1 cellular context compared by ENCODE assay signal in the genomic region with DNA sequence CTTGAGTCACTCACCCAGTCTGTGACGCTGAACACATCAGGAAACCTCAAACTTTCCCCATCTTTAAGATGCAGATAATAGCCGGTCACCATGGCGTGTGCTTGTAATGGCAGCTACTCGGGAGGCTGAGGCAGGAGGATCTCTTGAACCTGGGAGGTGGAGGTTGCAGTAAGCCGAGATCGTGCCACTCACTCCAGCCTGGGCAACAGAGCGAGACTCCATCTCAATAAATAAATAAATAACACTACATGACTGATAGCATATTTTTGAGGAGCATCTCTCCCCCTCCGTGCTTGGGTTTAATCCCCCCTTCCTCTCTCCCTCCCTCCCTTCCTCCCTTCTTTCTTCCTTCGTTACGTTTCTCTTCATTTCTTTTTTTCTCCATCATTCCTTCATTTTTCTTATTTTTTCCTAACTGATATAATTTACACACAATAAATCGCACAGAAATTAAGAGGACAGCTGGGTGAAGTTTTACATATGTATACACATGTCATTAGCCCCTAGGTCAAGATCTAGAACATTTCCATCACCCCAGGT.
TF ChIP-seq lines count a peak whose summit lies in the region.

No MANE protein-coding gene starts in this region.

TF ChIP-seq in K562, 482 proteins besides CTCF, POLR2A, EP300 and RAD21 (continued from another document):
- TF ChIP-seq, protein P1, sequence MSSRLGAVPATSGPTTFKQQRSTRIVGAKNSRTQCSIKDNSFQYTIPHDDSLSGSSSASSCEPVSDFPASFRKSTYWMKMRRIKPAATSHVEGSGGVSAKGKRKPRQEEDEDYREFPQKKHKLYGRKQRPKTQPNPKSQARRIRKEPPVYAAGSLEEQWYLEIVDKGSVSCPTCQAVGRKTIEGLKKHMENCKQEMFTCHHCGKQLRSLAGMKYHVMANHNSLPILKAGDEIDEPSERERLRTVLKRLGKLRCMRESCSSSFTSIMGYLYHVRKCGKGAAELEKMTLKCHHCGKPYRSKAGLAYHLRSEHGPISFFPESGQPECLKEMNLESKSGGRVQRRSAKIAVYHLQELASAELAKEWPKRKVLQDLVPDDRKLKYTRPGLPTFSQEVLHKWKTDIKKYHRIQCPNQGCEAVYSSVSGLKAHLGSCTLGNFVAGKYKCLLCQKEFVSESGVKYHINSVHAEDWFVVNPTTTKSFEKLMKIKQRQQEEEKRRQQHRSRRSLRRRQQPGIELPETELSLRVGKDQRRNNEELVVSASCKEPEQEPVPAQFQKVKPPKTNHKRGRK (tag; IDR thresholded peaks at IDR 0.05): peak; percentile 83
- TF ChIP-seq HDAC2 (IDR thresholded peaks at IDR 0.05) (0 out of 2 replicates have a peak, but pooled peaks have one; percentile 5), NR2C2 (CRISPR knock-in tag; IDR thresholded peaks at IDR 0.05) (0 out of 2 replicates have a peak, but pooled peaks have one; percentile 42), NR2C2 (tag; IDR thresholded peaks at IDR 0.05) (no peak), RBM15 (IDR thresholded peaks at IDR 0.05; ENCODE audit: insufficient read depth, low read length) (no peak), TRIM28 (IDR thresholded peaks at IDR 0.05) (no peak), POU5F1 (IDR thresholded peaks at IDR 0.05; ENCODE audit: borderline replicate concordance, low read depth, low read length, partially characterized antibody) (no peak), JUNB (CRISPR knock-in tag; conservative IDR thresholded peaks at IDR 0.05) (no peak), NEUROD1 (IDR thresholded peaks at IDR 0.05; ENCODE audit: borderline replicate concordance, low read depth, low read length, partially characterized antibody) (no peak)
- TF ChIP-seq, protein P2, sequence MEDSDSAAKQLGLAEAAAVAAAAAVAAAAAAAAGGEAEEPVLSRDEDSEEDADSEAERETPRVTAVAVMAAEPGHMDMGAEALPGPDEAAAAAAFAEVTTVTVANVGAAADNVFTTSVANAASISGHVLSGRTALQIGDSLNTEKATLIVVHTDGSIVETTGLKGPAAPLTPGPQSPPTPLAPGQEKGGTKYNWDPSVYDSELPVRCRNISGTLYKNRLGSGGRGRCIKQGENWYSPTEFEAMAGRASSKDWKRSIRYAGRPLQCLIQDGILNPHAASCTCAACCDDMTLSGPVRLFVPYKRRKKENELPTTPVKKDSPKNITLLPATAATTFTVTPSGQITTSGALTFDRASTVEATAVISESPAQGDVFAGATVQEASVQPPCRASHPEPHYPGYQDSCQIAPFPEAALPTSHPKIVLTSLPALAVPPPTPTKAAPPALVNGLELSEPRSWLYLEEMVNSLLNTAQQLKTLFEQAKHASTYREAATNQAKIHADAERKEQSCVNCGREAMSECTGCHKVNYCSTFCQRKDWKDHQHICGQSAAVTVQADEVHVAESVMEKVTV (CRISPR knock-in tag; IDR thresholded peaks at IDR 0.05): no peak
